ENCODE assay signal across 25 cellular contexts in the genomic region with DNA sequence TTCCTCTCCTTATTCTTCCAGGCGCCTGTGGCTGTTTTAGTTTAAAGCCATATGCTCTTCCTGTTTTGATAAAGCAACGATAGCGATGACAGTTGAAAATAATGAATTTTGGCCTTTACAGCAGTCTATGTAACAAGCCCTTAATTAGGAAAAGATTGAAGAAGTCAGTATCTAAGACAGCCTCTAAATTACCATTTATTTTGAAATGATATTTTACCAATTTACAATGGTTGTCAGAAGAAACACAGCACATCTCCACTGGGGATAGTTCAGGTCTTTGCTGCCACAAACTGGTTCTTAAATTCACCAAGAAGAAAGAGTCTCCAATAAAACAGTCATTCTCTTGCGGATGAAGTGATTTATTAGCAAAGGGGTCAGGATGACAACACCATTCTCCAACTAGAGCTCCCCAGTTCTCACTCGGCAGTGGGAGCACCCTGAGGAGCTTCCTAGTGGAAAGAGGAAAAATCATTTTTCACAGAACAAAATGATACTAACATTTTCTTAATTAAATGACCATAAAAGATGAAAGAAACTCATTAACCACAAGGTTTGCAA.
"Had no signal": no experiment of that assay in that cellular context is flagged by ENCODE, and none has a peak within 500 bp of the region (broad histone marks: within the 10 kb centered on the region; RNA-seq: fewer than 3 reads in every experiment).

No MANE protein-coding gene starts in this region.

- ATAC-seq: effector memory CD8-positive, alpha-beta T cell; left lobe of liver; naive thymus-derived CD8-positive, alpha-beta T cell; right lobe of liver; stimulated activated naive CD8-positive, alpha-beta T cell treated with anti-CD3 and anti-CD28 coated beads, Interleukin-15, amount 100 ng/mL, for 72 hours; upper lobe of right lung had no signal

- H3K4me3 Mint-ChIP-seq: effector memory CD8-positive, alpha-beta T cell; immature natural killer cell; memory B cell; naive thymus-derived CD8-positive, alpha-beta T cell; stimulated activated naive CD8-positive, alpha-beta T cell treated with anti-CD3 and anti-CD28 coated beads, Interleukin-15, amount 100 ng/mL, for 72 hours had no signal

- DNase-seq: cortex of kidney; effector memory CD8-positive, alpha-beta T cell; erythroblast; esophagus squamous epithelium; hypothalamus; immature natural killer cell; islet precursor cell; naive thymus-derived CD8-positive, alpha-beta T cell; right lobe of liver; small intestine; stimulated activated CD4-positive, alpha-beta T cell treated with anti-CD3 and anti-CD28 coated beads, Interleukin-1b, Interleukin-23, amount 100 ng/mL, for 48 hours; stimulated activated CD4-positive, alpha-beta T cell treated with anti-CD3 and anti-CD28 coated beads, Interleukin-4, amount 100 ng/mL, for 1 hour; stimulated activated CD8-positive, alpha-beta memory T cell treated with anti-CD3 and anti-CD28 coated beads, Interleukin-4, amount 100 ng/mL, for 48 hours; stimulated activated naive CD4-positive, alpha-beta T cell; stimulated activated naive CD8-positive, alpha-beta T cell treated with anti-CD3 and anti-CD28 coated beads, Interleukin-15, amount 100 ng/mL, for 72 hours; transverse colon; upper lobe of right lung; uterus had no signal

- H3K9ac ChIP-seq: parathyroid adenoma had no signal

- H3K27ac ChIP-seq: esophagus squamous epithelium, neutrophil, parathyroid adenoma, right lobe of liver, suprapubic skin, transverse colon, upper lobe of right lung, uterus had no signal

- H3K9me3 Mint-ChIP-seq: effector memory CD8-positive, alpha-beta T cell; immature natural killer cell; memory B cell; naive thymus-derived CD8-positive, alpha-beta T cell; stimulated activated naive CD8-positive, alpha-beta T cell treated with anti-CD3 and anti-CD28 coated beads, Interleukin-15, amount 100 ng/mL, for 72 hours had no signal

- H3K27me3 ChIP-seq: esophagus squamous epithelium, neutrophil, right lobe of liver, suprapubic skin, transverse colon, upper lobe of right lung, uterus had no signal

- H3K9me3 ChIP-seq: esophagus squamous epithelium, neutrophil, right lobe of liver, suprapubic skin, transverse colon, upper lobe of right lung, uterus had no signal

- H2AFZ ChIP-seq: parathyroid adenoma had no signal

- H3K36me3 ChIP-seq: neutrophil, right lobe of liver, suprapubic skin, transverse colon, upper lobe of right lung, uterus had no signal

- H3K4me1 ChIP-seq: esophagus squamous epithelium, parathyroid adenoma, right lobe of liver, suprapubic skin, transverse colon, upper lobe of right lung, uterus had no signal

- H3K79me2 ChIP-seq: parathyroid adenoma had no signal

- H3K27me3 Mint-ChIP-seq: effector memory CD8-positive, alpha-beta T cell; memory B cell; naive thymus-derived CD8-positive, alpha-beta T cell; progenitor cell of endocrine pancreas; stimulated activated naive CD8-positive, alpha-beta T cell treated with anti-CD3 and anti-CD28 coated beads, Interleukin-15, amount 100 ng/mL, for 72 hours had no signal

- H3K27ac Mint-ChIP-seq: immature natural killer cell; memory B cell; naive thymus-derived CD8-positive, alpha-beta T cell; progenitor cell of endocrine pancreas; stimulated activated naive CD8-positive, alpha-beta T cell treated with anti-CD3 and anti-CD28 coated beads, Interleukin-15, amount 100 ng/mL, for 72 hours had no signal

- H3K4me3 ChIP-seq: esophagus squamous epithelium, lung, right lobe of liver, suprapubic skin, transverse colon, upper lobe of right lung, uterus had no signal

- H3K4me1 Mint-ChIP-seq: immature natural killer cell; memory B cell; stimulated activated naive CD8-positive, alpha-beta T cell treated with anti-CD3 and anti-CD28 coated beads, Interleukin-15, amount 100 ng/mL, for 72 hours had no signal
